In the genomic region with DNA sequence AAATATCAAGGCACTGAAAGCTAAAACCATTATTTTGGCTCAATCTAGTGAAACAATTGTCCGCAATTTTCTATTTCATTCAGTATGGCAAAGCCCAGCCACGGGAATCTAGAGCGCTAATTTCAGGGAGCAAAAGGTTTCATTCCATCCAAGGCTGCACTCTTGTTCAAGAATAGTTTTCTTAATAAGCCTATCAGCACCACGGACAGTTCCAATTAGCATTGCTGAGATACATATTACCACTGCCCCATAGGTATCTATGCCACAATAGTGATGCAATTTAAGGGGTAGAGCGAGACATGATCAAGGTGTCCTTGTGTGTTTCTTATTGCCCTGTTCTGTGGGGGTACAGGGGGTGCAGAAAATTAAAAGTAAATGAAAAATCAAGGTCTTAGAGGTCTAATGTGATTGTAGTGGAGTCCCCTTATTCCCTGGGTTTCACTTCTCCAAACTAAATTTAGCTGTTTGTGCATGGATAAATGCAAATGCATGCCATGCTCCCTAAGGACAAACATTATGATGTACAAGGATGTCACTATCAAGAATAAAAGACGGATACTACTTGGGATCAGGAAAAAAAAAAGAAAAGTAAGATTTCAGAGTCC, we compare ENCODE assay signal across 8 cellular contexts. TPM values are rescaled to one million over a fixed set of nuclear protein-coding genes. Genes with fewer than 3 reads are reported as not detected.
DNase-seq lines count a peak whose midpoint lies in the region; ATAC-seq and TF ChIP-seq lines count a peak whose summit lies in the region.

No MANE protein-coding gene starts in this region.

- in situ Hi-C loops in brain microvascular endothelial cell (cut with HindIII; ENCODE audit: low pct_ligation_motif_present, low sequenced_read_pairs): no loop called here

- no peaks in the 10 kb centered on the region for H3K27me3 ChIP-seq in brain microvascular endothelial cell (replicated peaks)
- H3K27me3 ChIP-seq in left lung: no peaks in the 10 kb centered on the region
- no peaks in the 10 kb centered on the region for H3K27me3 ChIP-seq in osteoblast (ENCODE audit: insufficient read depth, low read length)

- DNase-seq in ELR (ENCODE audit: low read depth): peak; percentile 70
- peak; percentile 63 for DNase-seq in MV-4-11 (lab: John Stamatoyannopoulos, UW)
- peak; percentile 25 for DNase-seq in brain microvascular endothelial cell
- DNase-seq in left lung: no peak
- DNase-seq in T-helper 1 cell: no peak
- DNase-seq in osteoblast (ENCODE audit: insufficient read length, low spot score, missing footprints): no peak
- DNase-seq in ecto neural progenitor cell (ENCODE audit: low spot score): no peak

- no peak overlapping the region for H3K4me2 ChIP-seq in osteoblast (ENCODE audit: insufficient read depth, low read length)

- H3K4me3 ChIP-seq in brain microvascular endothelial cell (ENCODE audit: low read depth, low read length): no peak overlapping the region
- no peak overlapping the region for H3K4me3 ChIP-seq in left lung
- H3K4me3 ChIP-seq in osteoblast (ENCODE audit: insufficient read depth, low read length): no peak overlapping the region

- H3K4me1 ChIP-seq in left lung: no peaks in the 10 kb centered on the region
- H3K4me1 ChIP-seq in osteoblast (ENCODE audit: insufficient read depth, low read length): no peaks in the 10 kb centered on the region

- peaks cover 66% of the 10 kb centered on the region for H4K20me1 ChIP-seq in osteoblast (ENCODE audit: insufficient read depth, low read length)

- no peaks in the 10 kb centered on the region for H3K9me3 ChIP-seq in left lung
- H3K9me3 ChIP-seq in osteoblast (ENCODE audit: low read depth, low read length): no peaks in the 10 kb centered on the region

- TF ChIP-seq CTCF in brain microvascular endothelial cell (IDR thresholded peaks at IDR 0.05; ENCODE audit: low read depth, low read length, missing control alignments) (no peak), left lung (IDR thresholded peaks at IDR 0.05) (no peak), osteoblast (IDR thresholded peaks at IDR 0.05; ENCODE audit: extremely low read depth, low read depth, low read length) (no peak)

- H3K36me3 ChIP-seq in brain microvascular endothelial cell (replicated peaks): no peaks in the 10 kb centered on the region
- H3K36me3 ChIP-seq in left lung: no peaks in the 10 kb centered on the region
- H3K36me3 ChIP-seq in osteoblast (ENCODE audit: insufficient read depth, low read length): no peaks in the 10 kb centered on the region

- peaks cover 14% of the 10 kb centered on the region for H3K79me2 ChIP-seq in osteoblast (ENCODE audit: insufficient read depth, low read length)

- ATAC-seq in left lung: peak; percentile 42
- ATAC-seq in GM18517 (IDR thresholded peaks at IDR 0.05; ENCODE audit: unreplicated experiment): no peak

- no peak overlapping the region for H2AFZ ChIP-seq in osteoblast (ENCODE audit: low read length)

- H3K27ac ChIP-seq in brain microvascular endothelial cell (no peak overlapping the region), left lung (no peak overlapping the region), osteoblast (ENCODE audit: low read depth, low read length) (no peak overlapping the region)

- intact Hi-C loops in left lung (cut with DNase I): no loop called here

RNA-seq across cellular contexts. Expression of a gene that starts 45.5 kb away (rescaled TPM):
- total RNA-seq in left lung: 1 to 10 TPM; 2.5 to 7.6 TPM
- 221 and 231 TPM in 2 replicates for total RNA-seq in osteoblast

Comparison
In these comparisons a context has a peak if more than half of its experiments do, and no peak if none do; other contexts are left out.
1. DNase-seq: peak in ELR (single experiment), MV-4-11 (single experiment) and brain microvascular endothelial cell (single experiment); none in left lung (0 of 2), T-helper 1 cell (0 of 5), osteoblast (single experiment) and ecto neural progenitor cell (single experiment).
2. RNA of a gene that starts 45.5 kb away (total RNA-seq): 221 to 231 TPM in osteoblast; 2.5 to 7.6 TPM in left lung; every median in the first group is over 10 times any median in the second.